In the genomic region with DNA sequence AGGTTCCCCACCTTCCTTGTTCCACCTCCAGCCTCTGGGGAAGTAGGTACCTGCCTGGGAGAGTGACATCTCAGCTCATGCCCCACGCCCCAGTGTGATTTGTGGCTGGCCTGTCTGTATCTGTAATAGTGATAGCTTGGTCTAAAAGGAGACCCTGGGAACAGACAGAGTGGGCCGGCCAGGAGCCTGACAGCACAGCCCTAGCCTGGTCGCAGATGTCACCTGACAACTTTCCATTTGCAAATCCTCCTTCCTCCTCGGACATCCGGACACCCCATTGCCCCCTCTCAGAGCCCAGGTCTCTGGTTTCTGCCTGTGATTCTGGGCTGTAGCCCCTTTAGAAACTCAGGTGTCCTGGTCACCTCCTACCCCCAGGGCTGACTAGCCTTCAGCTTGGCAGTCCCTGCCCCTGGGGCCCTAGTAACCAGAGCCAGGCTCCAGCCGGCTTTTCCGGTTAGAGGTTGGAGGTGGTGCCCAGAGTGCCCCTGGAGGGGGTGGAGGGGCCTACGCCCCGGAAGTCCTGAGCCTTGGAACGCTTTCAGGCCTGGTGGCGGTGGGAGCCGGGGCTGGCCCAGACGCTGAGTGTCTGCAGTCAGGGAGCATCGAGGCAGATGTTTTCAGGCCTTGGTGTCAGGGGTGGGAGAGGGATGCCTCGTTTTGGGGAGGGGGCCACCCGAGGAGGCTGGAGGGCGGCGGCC, we compare ENCODE assay signal across 1 cellular context.
TF ChIP-seq lines count a peak whose summit lies in the region.

No MANE protein-coding gene starts in this region.

TF ChIP-seq in GM12878, 131 proteins besides CTCF, POLR2A, EP300 and RAD21:
- TF ChIP-seq IKZF1 (conservative IDR thresholded peaks at IDR 0.05) (no peak), RBBP5 (conservative IDR thresholded peaks at IDR 0.05) (no peak), POLR2AphosphoS5 (IDR thresholded peaks at IDR 0.05; ENCODE audit: low read length) (no peak), RAD51 (IDR thresholded peaks at IDR 0.05) (no peak), JUNB (IDR thresholded peaks at IDR 0.05) (no peak), CBFB (IDR thresholded peaks at IDR 0.05; ENCODE audit: low read depth) (no peak), DPF2 (IDR thresholded peaks at IDR 0.05) (no peak), TCF12 (IDR thresholded peaks at IDR 0.05; ENCODE audit: low read depth, low read length) (no peak), RB1 (IDR thresholded peaks at IDR 0.05; ENCODE audit: borderline replicate concordance) (no peak)
- TF ChIP-seq, protein P1, sequence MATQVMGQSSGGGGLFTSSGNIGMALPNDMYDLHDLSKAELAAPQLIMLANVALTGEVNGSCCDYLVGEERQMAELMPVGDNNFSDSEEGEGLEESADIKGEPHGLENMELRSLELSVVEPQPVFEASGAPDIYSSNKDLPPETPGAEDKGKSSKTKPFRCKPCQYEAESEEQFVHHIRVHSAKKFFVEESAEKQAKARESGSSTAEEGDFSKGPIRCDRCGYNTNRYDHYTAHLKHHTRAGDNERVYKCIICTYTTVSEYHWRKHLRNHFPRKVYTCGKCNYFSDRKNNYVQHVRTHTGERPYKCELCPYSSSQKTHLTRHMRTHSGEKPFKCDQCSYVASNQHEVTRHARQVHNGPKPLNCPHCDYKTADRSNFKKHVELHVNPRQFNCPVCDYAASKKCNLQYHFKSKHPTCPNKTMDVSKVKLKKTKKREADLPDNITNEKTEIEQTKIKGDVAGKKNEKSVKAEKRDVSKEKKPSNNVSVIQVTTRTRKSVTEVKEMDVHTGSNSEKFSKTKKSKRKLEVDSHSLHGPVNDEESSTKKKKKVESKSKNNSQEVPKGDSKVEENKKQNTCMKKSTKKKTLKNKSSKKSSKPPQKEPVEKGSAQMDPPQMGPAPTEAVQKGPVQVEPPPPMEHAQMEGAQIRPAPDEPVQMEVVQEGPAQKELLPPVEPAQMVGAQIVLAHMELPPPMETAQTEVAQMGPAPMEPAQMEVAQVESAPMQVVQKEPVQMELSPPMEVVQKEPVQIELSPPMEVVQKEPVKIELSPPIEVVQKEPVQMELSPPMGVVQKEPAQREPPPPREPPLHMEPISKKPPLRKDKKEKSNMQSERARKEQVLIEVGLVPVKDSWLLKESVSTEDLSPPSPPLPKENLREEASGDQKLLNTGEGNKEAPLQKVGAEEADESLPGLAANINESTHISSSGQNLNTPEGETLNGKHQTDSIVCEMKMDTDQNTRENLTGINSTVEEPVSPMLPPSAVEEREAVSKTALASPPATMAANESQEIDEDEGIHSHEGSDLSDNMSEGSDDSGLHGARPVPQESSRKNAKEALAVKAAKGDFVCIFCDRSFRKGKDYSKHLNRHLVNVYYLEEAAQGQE (IDR thresholded peaks at IDR 0.05; ENCODE audit: low read depth, low read length) = no peak
- TF ChIP-seq, protein P2, sequence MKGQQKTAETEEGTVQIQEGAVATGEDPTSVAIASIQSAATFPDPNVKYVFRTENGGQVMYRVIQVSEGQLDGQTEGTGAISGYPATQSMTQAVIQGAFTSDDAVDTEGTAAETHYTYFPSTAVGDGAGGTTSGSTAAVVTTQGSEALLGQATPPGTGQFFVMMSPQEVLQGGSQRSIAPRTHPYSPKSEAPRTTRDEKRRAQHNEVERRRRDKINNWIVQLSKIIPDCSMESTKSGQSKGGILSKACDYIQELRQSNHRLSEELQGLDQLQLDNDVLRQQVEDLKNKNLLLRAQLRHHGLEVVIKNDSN (IDR thresholded peaks at IDR 0.05; ENCODE audit: borderline replicate concordance, extremely low read length, insufficient read depth, low read depth, low read length) = no peak
- TF ChIP-seq, protein P3, sequence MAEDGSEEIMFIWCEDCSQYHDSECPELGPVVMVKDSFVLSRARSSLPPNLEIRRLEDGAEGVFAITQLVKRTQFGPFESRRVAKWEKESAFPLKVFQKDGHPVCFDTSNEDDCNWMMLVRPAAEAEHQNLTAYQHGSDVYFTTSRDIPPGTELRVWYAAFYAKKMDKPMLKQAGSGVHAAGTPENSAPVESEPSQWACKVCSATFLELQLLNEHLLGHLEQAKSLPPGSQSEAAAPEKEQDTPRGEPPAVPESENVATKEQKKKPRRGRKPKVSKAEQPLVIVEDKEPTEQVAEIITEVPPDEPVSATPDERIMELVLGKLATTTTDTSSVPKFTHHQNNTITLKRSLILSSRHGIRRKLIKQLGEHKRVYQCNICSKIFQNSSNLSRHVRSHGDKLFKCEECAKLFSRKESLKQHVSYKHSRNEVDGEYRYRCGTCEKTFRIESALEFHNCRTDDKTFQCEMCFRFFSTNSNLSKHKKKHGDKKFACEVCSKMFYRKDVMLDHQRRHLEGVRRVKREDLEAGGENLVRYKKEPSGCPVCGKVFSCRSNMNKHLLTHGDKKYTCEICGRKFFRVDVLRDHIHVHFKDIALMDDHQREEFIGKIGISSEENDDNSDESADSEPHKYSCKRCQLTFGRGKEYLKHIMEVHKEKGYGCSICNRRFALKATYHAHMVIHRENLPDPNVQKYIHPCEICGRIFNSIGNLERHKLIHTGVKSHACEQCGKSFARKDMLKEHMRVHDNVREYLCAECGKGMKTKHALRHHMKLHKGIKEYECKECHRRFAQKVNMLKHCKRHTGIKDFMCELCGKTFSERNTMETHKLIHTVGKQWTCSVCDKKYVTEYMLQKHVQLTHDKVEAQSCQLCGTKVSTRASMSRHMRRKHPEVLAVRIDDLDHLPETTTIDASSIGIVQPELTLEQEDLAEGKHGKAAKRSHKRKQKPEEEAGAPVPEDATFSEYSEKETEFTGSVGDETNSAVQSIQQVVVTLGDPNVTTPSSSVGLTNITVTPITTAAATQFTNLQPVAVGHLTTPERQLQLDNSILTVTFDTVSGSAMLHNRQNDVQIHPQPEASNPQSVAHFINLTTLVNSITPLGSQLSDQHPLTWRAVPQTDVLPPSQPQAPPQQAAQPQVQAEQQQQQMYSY (CRISPR knock-in tag; IDR thresholded peaks at IDR 0.05) = no peak
